In genomic region chr22:26609287-26609686, GRCh38 we compare ENCODE assay signal across 1 cellular context.
TF ChIP-seq lines count a peak whose summit lies in the region.

No MANE protein-coding gene starts in this region.

TF ChIP-seq in H1, 55 proteins besides CTCF, POLR2A, EP300 and RAD21:
- TF ChIP-seq RXRA (IDR thresholded peaks at IDR 0.05; ENCODE audit: insufficient read depth, low read depth, low read length): no peak
- TF ChIP-seq POU5F1 (IDR thresholded peaks at IDR 0.05; ENCODE audit: low read depth, low read length): no peak
- TF ChIP-seq CHD7 (IDR thresholded peaks at IDR 0.05; ENCODE audit: insufficient replicate concordance, low read length): no peak
- no peak for TF ChIP-seq POLR2AphosphoS5 (IDR thresholded peaks at IDR 0.05; ENCODE audit: low read depth, low read length)
- no peak for TF ChIP-seq CHD2 (IDR thresholded peaks at IDR 0.05; ENCODE audit: low read length)
- no peak for TF ChIP-seq EZH2 (IDR thresholded peaks at IDR 0.05; ENCODE audit: low read depth, low read length, severe bottlenecking)
